8 cellular contexts compared by ENCODE assay signal in genomic region chr2:172253190-172254052, GRCh38.
DNase-seq lines count a peak whose midpoint lies in the region; ATAC-seq and TF ChIP-seq lines count a peak whose summit lies in the region.

No MANE protein-coding gene starts in this region.

- DNase-seq in activated CD4-positive, CD25-positive, alpha-beta regulatory T cell treated with anti-CD3 and anti-CD28 coated beads, Interleukin-2, amount 50 U/mL, for 72 hours, result no peak
- DNase-seq in T-helper 2 cell treated with Interferon-gamma antibody and Interleukin-4, amounts not matched to agents 5 μg/mL and 100 μg/mL, for 36 hours (ENCODE audit: low spot score), result peak; percentile 74
- DNase-seq in cardiac fibroblast (ENCODE audit: low read depth in 2 of 2) (peak; percentile 99 to 100), stomach (peak; percentile 50), NCI-H1694 treated with DMSO at 0.1 percent for 48 hours (lab: John Stamatoyannopoulos, UW) (no peak)

- TF ChIP-seq CTCF in cardiac fibroblast (IDR thresholded peaks at IDR 0.05; ENCODE audit: low read depth, low read length) (no peak), stomach (IDR thresholded peaks at IDR 0.05) (no peak)

- no peaks in the 10 kb centered on the region for H3K36me3 ChIP-seq in mesodermal cell (ENCODE audit: control insufficient read depth, insufficient read depth, low read length)
- no peaks in the 10 kb centered on the region for H3K36me3 ChIP-seq in stomach

- H3K4me3 Mint-ChIP-seq in T-helper 2 cell treated with Interferon-gamma antibody and Interleukin-4, amounts not matched to agents 5 μg/mL and 100 μg/mL, for 36 hours, result no peak overlapping the region

- no peaks in the 10 kb centered on the region for H3K27me3 ChIP-seq in stomach

- H3K36me3 Mint-ChIP-seq in T-helper 2 cell treated with Interferon-gamma antibody and Interleukin-4, amounts not matched to agents 5 μg/mL and 100 μg/mL, for 36 hours (ENCODE audit: low read depth), result no peaks in the 10 kb centered on the region

- H3K4me3 ChIP-seq in cardiac fibroblast (replicated peaks in 1 of 2; ENCODE audit: low read depth in 2 of 2, low read length in 2 of 2) (no peak overlapping the region), mesodermal cell (ENCODE audit: extremely low read depth, insufficient read depth, low read length, poor library complexity, severe bottlenecking) (no peak overlapping the region), stomach (no peak overlapping the region)

- peak; percentile 98 for ATAC-seq in activated CD4-positive, CD25-positive, alpha-beta regulatory T cell treated with anti-CD3 and anti-CD28 coated beads, Interleukin-2, amount 50 U/mL, for 24 hours
- no peak for ATAC-seq in GM18909 (IDR thresholded peaks at IDR 0.05; ENCODE audit: poor library complexity, unreplicated experiment)

- intact Hi-C loops in stomach (cut with DNase I; ENCODE audit: low total_unique reads), result no loop called here

- H3K9me3 ChIP-seq in mesodermal cell (ENCODE audit: control insufficient read depth, low read length) (no peaks in the 10 kb centered on the region), stomach (no peaks in the 10 kb centered on the region)

- peaks cover 16% of the 10 kb centered on the region for H3K4me1 Mint-ChIP-seq in T-helper 2 cell treated with Interferon-gamma antibody and Interleukin-4, amounts not matched to agents 5 μg/mL and 100 μg/mL, for 36 hours (ENCODE audit: low read depth)

- H3K9me3 Mint-ChIP-seq in T-helper 2 cell treated with Interferon-gamma antibody and Interleukin-4, amounts not matched to agents 5 μg/mL and 100 μg/mL, for 36 hours, result no peaks in the 10 kb centered on the region

- H3K4me1 ChIP-seq in mesodermal cell (ENCODE audit: control insufficient read depth, insufficient read depth, low read length, poor library complexity, severe bottlenecking) (peaks cover 59% of the 10 kb centered on the region), stomach (peaks cover 0 to 9% (median 2%) of the 10 kb centered on the region in 4 donors)

- TF ChIP-seq EP300 in stomach (IDR thresholded peaks at IDR 0.05), result no peak

- no peak for TF ChIP-seq POLR2A in stomach (IDR thresholded peaks at IDR 0.05)

- peak overlapping the region; percentile 95 for H3K27ac ChIP-seq in mesodermal cell (ENCODE audit: low read depth, low read length, severe bottlenecking)
- peak overlapping the region in 4 of 5 donors; percentile 25 to 44 (median 38) for H3K27ac ChIP-seq in stomach

- 75 to 76% methylated on average over 14 to 16 of the region's 16 CpGs for WGBS in mesodermal cell (ENCODE audit: insufficient coverage in 2 of 2), 2 experiments
- WGBS in stomach, 5 donors, result 61 to 73% (median 66%) methylated on average over 16 of the region's 16 CpGs

- no peak overlapping the region for H3K27ac Mint-ChIP-seq in T-helper 2 cell treated with Interferon-gamma antibody and Interleukin-4, amounts not matched to agents 5 μg/mL and 100 μg/mL, for 36 hours

- peaks cover 8% of the 10 kb centered on the region for H3K27me3 Mint-ChIP-seq in T-helper 2 cell treated with Interferon-gamma antibody and Interleukin-4, amounts not matched to agents 5 μg/mL and 100 μg/mL, for 36 hours (ENCODE audit: low read depth)

Comparison
In these comparisons a context has a peak if more than half of its experiments do, and no peak if none do; other contexts are left out.
1. DNase-seq: peak in T-helper 2 cell treated with Interferon-gamma antibody and Interleukin-4, amounts not matched to agents 5 μg/mL and 100 μg/mL, for 36 hours (single experiment), cardiac fibroblast (2 of 2) and stomach (single experiment); none in activated CD4-positive, CD25-positive, alpha-beta regulatory T cell treated with anti-CD3 and anti-CD28 coated beads, Interleukin-2, amount 50 U/mL, for 72 hours (single experiment) and NCI-H1694 treated with DMSO at 0.1 percent for 48 hours (single experiment).